1 cellular context compared by ENCODE assay signal in the genomic region with DNA sequence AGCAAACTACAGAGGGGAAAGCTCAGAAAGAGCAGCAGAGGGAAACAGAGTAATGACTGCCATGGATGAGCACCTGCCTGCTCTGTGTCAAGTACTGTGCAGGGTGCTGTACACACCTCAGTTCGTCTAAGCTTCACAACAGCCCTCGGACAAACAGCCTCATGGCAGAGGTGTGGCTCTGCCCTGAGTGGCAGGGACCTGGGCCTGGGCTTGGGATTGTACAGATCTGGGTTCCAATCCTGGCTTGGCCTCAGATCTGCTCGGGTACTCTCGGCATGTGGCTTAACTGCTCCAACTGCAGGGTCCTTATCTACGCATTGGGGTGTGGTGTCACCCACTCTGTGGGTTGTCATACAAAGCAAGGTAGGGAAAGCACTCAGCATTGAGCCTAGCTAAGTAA.
TF ChIP-seq lines count a peak whose summit lies in the region.

No MANE protein-coding gene starts in this region.

TF ChIP-seq in IMR-90, 13 proteins besides CTCF, POLR2A, EP300 and RAD21:
- TF ChIP-seq MAFK (IDR thresholded peaks at IDR 0.05; ENCODE audit: low read depth, low read length) (no peak), CEBPB (IDR thresholded peaks at IDR 0.05; ENCODE audit: low read depth, low read length) (no peak), ELK1 (IDR thresholded peaks at IDR 0.05; ENCODE audit: borderline replicate concordance, low read depth, low read length) (no peak), MAZ (IDR thresholded peaks at IDR 0.05; ENCODE audit: borderline replicate concordance, low read depth, low read length) (no peak), FOS (IDR thresholded peaks at IDR 0.05; ENCODE audit: low read depth, low read length) (no peak), SMC3 (IDR thresholded peaks at IDR 0.05; ENCODE audit: low read depth, low read length) (no peak), CHD1 (IDR thresholded peaks at IDR 0.05; ENCODE audit: low read depth, low read length) (no peak), RFX5 (IDR thresholded peaks at IDR 0.05; ENCODE audit: low read depth, low read length) (no peak), NFE2L2 (IDR thresholded peaks at IDR 0.05; ENCODE audit: low read depth, low read length) (no peak)
- TF ChIP-seq, protein P1, sequence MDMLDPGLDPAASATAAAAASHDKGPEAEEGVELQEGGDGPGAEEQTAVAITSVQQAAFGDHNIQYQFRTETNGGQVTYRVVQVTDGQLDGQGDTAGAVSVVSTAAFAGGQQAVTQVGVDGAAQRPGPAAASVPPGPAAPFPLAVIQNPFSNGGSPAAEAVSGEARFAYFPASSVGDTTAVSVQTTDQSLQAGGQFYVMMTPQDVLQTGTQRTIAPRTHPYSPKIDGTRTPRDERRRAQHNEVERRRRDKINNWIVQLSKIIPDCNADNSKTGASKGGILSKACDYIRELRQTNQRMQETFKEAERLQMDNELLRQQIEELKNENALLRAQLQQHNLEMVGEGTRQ (IDR thresholded peaks at IDR 0.05; ENCODE audit: low read depth, low read length) = no peak
